21 cellular contexts compared by ENCODE assay signal in genomic region chr16:70568601-70569217, GRCh38. TPM values are rescaled to one million over a fixed set of nuclear protein-coding genes. Genes with fewer than 3 reads are reported as not detected.
DNase-seq lines count a peak whose midpoint lies in the region; ATAC-seq and TF ChIP-seq lines count a peak whose summit lies in the region.
"Had no signal": no experiment of that assay in that cellular context is flagged by ENCODE, and none has a peak within 500 bp of the region (broad histone marks: within the 10 kb centered on the region; RNA-seq: fewer than 3 reads in every experiment).

No MANE protein-coding gene starts in this region.

- H3K9me3 Mint-ChIP-seq in activated naive CD4-positive, alpha-beta T cell treated with anti-CD3 and anti-CD28 coated beads for 36 hours, result no peaks in the 10 kb centered on the region
- no peaks in the 10 kb centered on the region for H3K9me3 Mint-ChIP-seq in activated naive CD8-positive, alpha-beta T cell treated with anti-CD3 and anti-CD28 coated beads for 36 hours
- H3K9me3 Mint-ChIP-seq: nephron; T-helper 2 cell treated with Interferon-gamma antibody and Interleukin-4, amounts not matched to agents 5 μg/mL and 100 μg/mL, for 36 hours had no signal

- ATAC-seq in esophagus mucosa (peak; percentile 95), HG02759 (IDR thresholded peaks at IDR 0.05; ENCODE audit: unreplicated experiment) (no peak), GM18505 (IDR thresholded peaks at IDR 0.05; ENCODE audit: unreplicated experiment) (no peak)
- ATAC-seq: A549; activated CD4-positive, CD25-positive, alpha-beta regulatory T cell treated with anti-CD3 and anti-CD28 coated beads, Interleukin-2, amount 50 U/mL, for 24 hours; PC-3 had no signal

- no peak for DNase-seq in activated naive CD4-positive, alpha-beta T cell treated with anti-CD3 and anti-CD28 coated beads for 36 hours
- DNase-seq in activated naive CD4-positive, alpha-beta T cell (lab: John Stamatoyannopoulos, UW), result no peak
- no peak for DNase-seq in activated naive CD8-positive, alpha-beta T cell treated with anti-CD3 and anti-CD28 coated beads for 36 hours
- DNase-seq in SW480 (ENCODE audit: low spot score), result no peak
- DNase-seq: activated naive CD4-positive, alpha-beta T cell treated with anti-CD3 and anti-CD28 coated beads, Interleukin-2, amount 50 U/mL, for 16 hours; C1 segment of cervical spinal cord; hippocampal formation; mesenchymal stem cell; NCI-H2227 treated with DMSO at 0.1 percent for 48 hours; NCI-H82; PC-3; trophoblast cell had no signal

- intact Hi-C loops in activated naive CD4-positive, alpha-beta T cell treated with anti-CD3 and anti-CD28 coated beads for 36 hours (cut with micrococcal nuclease), result no loop called here

- H3K36me3 Mint-ChIP-seq in activated naive CD4-positive, alpha-beta T cell treated with anti-CD3 and anti-CD28 coated beads for 36 hours (ENCODE audit: low read depth), result peaks cover 79% of the 10 kb centered on the region
- H3K36me3 Mint-ChIP-seq in activated naive CD8-positive, alpha-beta T cell treated with anti-CD3 and anti-CD28 coated beads for 36 hours, result peaks cover 45% of the 10 kb centered on the region

- peak overlapping the region; percentile 24 for H3K27ac Mint-ChIP-seq in activated naive CD4-positive, alpha-beta T cell treated with anti-CD3 and anti-CD28 coated beads for 36 hours
- H3K27ac Mint-ChIP-seq in activated naive CD8-positive, alpha-beta T cell treated with anti-CD3 and anti-CD28 coated beads for 36 hours, result peak overlapping the region; percentile 26
- H3K27ac Mint-ChIP-seq: nephron; T-helper 2 cell treated with Interferon-gamma antibody and Interleukin-4, amounts not matched to agents 5 μg/mL and 100 μg/mL, for 36 hours had no signal

- CTCF ChIA-PET in activated naive CD4-positive, alpha-beta T cell treated with anti-CD3 and anti-CD28 coated beads for 36 hours (lab: Charles Lee), result interaction anchor here (0.5 to 1.3 kb wide), 3 partner anchors 31 to 197 kb away, joined by 3 to 4 read pairs (median 3); no protein-coding TSS in a partner anchor

- H3K27ac ChIP-seq in skin epidermis, result peak overlapping the region in 12 of 21 experiments; percentile 8 to 55 (median 32)
- H3K27ac ChIP-seq: A549, SJSA1 had no signal

- no peaks in the 10 kb centered on the region for H3K27me3 Mint-ChIP-seq in activated naive CD4-positive, alpha-beta T cell treated with anti-CD3 and anti-CD28 coated beads for 36 hours (ENCODE audit: low read depth)
- no peaks in the 10 kb centered on the region for H3K27me3 Mint-ChIP-seq in activated naive CD8-positive, alpha-beta T cell treated with anti-CD3 and anti-CD28 coated beads for 36 hours

- peaks cover 16% of the 10 kb centered on the region for H3K4me1 Mint-ChIP-seq in activated naive CD4-positive, alpha-beta T cell treated with anti-CD3 and anti-CD28 coated beads for 36 hours (ENCODE audit: low read depth)
- H3K4me1 Mint-ChIP-seq in activated naive CD8-positive, alpha-beta T cell treated with anti-CD3 and anti-CD28 coated beads for 36 hours, result peaks cover 20% of the 10 kb centered on the region

- H3K4me3 ChIP-seq in skin epidermis, result no peak overlapping the region
- H3K4me3 ChIP-seq: A549, SJSA1 had no signal

- H3K4me3 Mint-ChIP-seq in activated naive CD4-positive, alpha-beta T cell treated with anti-CD3 and anti-CD28 coated beads for 36 hours, result no peak overlapping the region
- H3K4me3 Mint-ChIP-seq in activated naive CD8-positive, alpha-beta T cell treated with anti-CD3 and anti-CD28 coated beads for 36 hours, result no peak overlapping the region
- H3K4me3 Mint-ChIP-seq: nephron; T-helper 2 cell treated with Interferon-gamma antibody and Interleukin-4, amounts not matched to agents 5 μg/mL and 100 μg/mL, for 36 hours had no signal

- TF ChIP-seq POLR2A in GM18505 (IDR thresholded peaks at IDR 0.05; ENCODE audit: borderline replicate concordance, extremely low read depth, insufficient read depth, insufficient read length), result no peak

RNA-seq across cellular contexts. Expression of gene SF3B3, which starts 45.1 kb away (rescaled TPM):
- total RNA-seq in activated naive CD4-positive, alpha-beta T cell treated with anti-CD3 and anti-CD28 coated beads for 36 hours, result 100 to 1,000 TPM; 397 to 416 TPM
- 100 to 1,000 TPM; 545 to 550 TPM for total RNA-seq in activated naive CD8-positive, alpha-beta T cell treated with anti-CD3 and anti-CD28 coated beads for 36 hours
- total RNA-seq in esophagus mucosa, result 221 TPM

RNA-seq across cellular contexts. Expression of gene COG4, which starts 45.4 kb away (rescaled TPM):
- total RNA-seq in activated naive CD4-positive, alpha-beta T cell treated with anti-CD3 and anti-CD28 coated beads for 36 hours, result 10 to 100 TPM; 42.0 to 48.7 TPM
- 10 to 100 TPM; 45.5 TPM for total RNA-seq in activated naive CD8-positive, alpha-beta T cell treated with anti-CD3 and anti-CD28 coated beads for 36 hours
- total RNA-seq in esophagus mucosa, result 53.2 TPM
